Comparison of ENCODE assay signal across 19 cellular contexts in the genomic region with DNA sequence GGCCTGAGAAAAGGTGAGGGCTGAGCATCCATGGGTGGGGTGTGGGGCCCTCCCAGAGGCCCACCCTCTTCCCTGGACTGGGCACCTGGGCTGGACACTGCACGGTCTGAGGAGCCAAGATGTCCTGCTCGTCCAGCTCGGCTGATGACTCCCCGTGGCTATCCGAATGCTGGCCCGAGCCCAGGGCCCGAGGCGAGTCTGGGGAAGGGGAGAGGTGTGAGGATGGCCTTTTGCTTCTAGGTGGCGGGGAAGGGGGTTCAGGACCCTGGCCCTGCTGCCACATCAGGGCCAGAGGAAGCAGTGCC. TPM values are rescaled to one million over a fixed set of nuclear protein-coding genes. Genes with fewer than 3 reads are reported as not detected.
DNase-seq lines count a peak whose midpoint lies in the region; ATAC-seq lines count a peak whose summit lies in the region.
"Had no signal": no experiment of that assay in that cellular context is flagged by ENCODE, and none has a peak within 500 bp of the region (broad histone marks: within the 10 kb centered on the region; RNA-seq: fewer than 3 reads in every experiment).

No MANE protein-coding gene starts in this region.

- H3K79me1 ChIP-seq in neuronal stem cell (ENCODE audit: low read depth, low read length), result peaks cover 7% of the 10 kb centered on the region

- H3K4me1 ChIP-seq in neuronal stem cell (ENCODE audit: control insufficient read depth in 2 of 2, insufficient read depth in 1 of 2, low read depth in 1 of 2, low read length in 2 of 2), result no peaks in the 10 kb centered on the region
- H3K4me1 ChIP-seq: BE2C, Caco-2 had no signal

- peak overlapping the region; percentile 10 for H2BK12ac ChIP-seq in neuronal stem cell (ENCODE audit: low read length)

- no peaks in the 10 kb centered on the region for H3K9me3 ChIP-seq in neuronal stem cell (replicated peaks in 1 of 2; ENCODE audit: control insufficient read depth in 2 of 2, insufficient read depth in 1 of 2, low read depth in 1 of 2, low read length in 2 of 2)
- H3K9me3 ChIP-seq: BE2C, Caco-2 had no signal

- peak overlapping the region; percentile 80 for H3K23ac ChIP-seq in neuronal stem cell (ENCODE audit: low read depth, low read length, poor library complexity)

- no peak overlapping the region for H2BK120ac ChIP-seq in neuronal stem cell (ENCODE audit: low read depth, low read length)

- no peak overlapping the region for H3K14ac ChIP-seq in neuronal stem cell (ENCODE audit: low read length)

- H3K18ac ChIP-seq in neuronal stem cell (ENCODE audit: low read length), result no peak overlapping the region

- peak overlapping the region in 1 of 2 donors; percentile 88 for H3K27ac Mint-ChIP-seq in activated naive CD4-positive, alpha-beta T cell treated with anti-CD3 and anti-CD28 coated beads, Interleukin-2, amount 50 U/mL, for 72 hours
- H3K27ac Mint-ChIP-seq: HFFc6 had no signal

- no peak overlapping the region for H2BK5ac ChIP-seq in neuronal stem cell (ENCODE audit: low read length)

- no peaks in the 10 kb centered on the region for H3K9me3 Mint-ChIP-seq in activated naive CD4-positive, alpha-beta T cell treated with anti-CD3 and anti-CD28 coated beads, Interleukin-2, amount 50 U/mL, for 72 hours
- H3K9me3 Mint-ChIP-seq: CD4-positive, alpha-beta T cell; HFFc6 had no signal

- H4K91ac ChIP-seq in neuronal stem cell (ENCODE audit: low read depth, low read length, poor library complexity), result no peak overlapping the region

- peak; percentile 2 to 4 for ATAC-seq in activated naive CD4-positive, alpha-beta T cell treated with anti-CD3 and anti-CD28 coated beads, Interleukin-2, amount 50 U/mL, for 72 hours

- WGBS in neuronal stem cell (ENCODE audit: extremely low coverage in 2 of 2, insufficient read length in 2 of 2, insufficient replicate concordance in 1 of 2), 2 donors, result no CpG with 5 or more reads among the region's 9 CpGs

- H3K27me3 ChIP-seq in neuronal stem cell (ENCODE audit: control insufficient read depth in 3 of 3, insufficient read depth in 3 of 3, low read depth in 1 of 3, low read length in 3 of 3), result no peaks in the 10 kb centered on the region
- H3K27me3 ChIP-seq: BE2C had no signal

- H3K9ac ChIP-seq in neuronal stem cell (ENCODE audit: low read depth, low read length, poor library complexity), result no peak overlapping the region

- no peak overlapping the region for H3K4me2 ChIP-seq in neuronal stem cell (ENCODE audit: insufficient read depth, low read length, poor library complexity, severe bottlenecking)

- no peak overlapping the region for H3K4ac ChIP-seq in neuronal stem cell (ENCODE audit: low read length)

- no peak overlapping the region for H2AFZ ChIP-seq in neuronal stem cell (ENCODE audit: low read length)

- DNase-seq in activated naive CD4-positive, alpha-beta T cell treated with anti-CD3 and anti-CD28 coated beads, Interleukin-2, amount 50 U/mL, for 72 hours (ENCODE audit: low spot score in 2 of 2), result no peak
- no peak for DNase-seq in activated naive CD4-positive, alpha-beta T cell treated with anti-CD3 and anti-CD28 coated beads, Interleukin-2, amount 50 U/mL, for 16 hours
- DNase-seq in neuronal stem cell (ENCODE audit: low spot score) (no peak), germinal center (ENCODE audit: low spot score) (no peak), kidney glomerular epithelial cell (lab: John Stamatoyannopoulos, UW) (no peak), amniotic stem cell (lab: John Stamatoyannopoulos, UW) (no peak), NCI-H1436 treated with DMSO at 0.1 percent for 48 hours (lab: John Stamatoyannopoulos, UW) (no peak)
- DNase-seq: BE2C, GF-D8, HFFc6, NCI-H1092 treated with DMSO at 0.1 percent for 48 hours, NCI-H2081 treated with DMSO at 0.1 percent for 48 hours, NCI-H446 treated with DMSO at 0.1 percent for 48 hours, OCI-M1, SHP77 treated with DMSO at 0.1 percent for 48 hours had no signal

- H3K27ac ChIP-seq in cingulate gyrus (ENCODE audit: low read depth, low read length) (peak overlapping the region; percentile 69), neuronal stem cell (replicated peaks; ENCODE audit: low read length) (no peak overlapping the region)

- H3K36me3 ChIP-seq in neuronal stem cell (replicated peaks in 1 of 2; ENCODE audit: control insufficient read depth in 2 of 2, insufficient read depth in 2 of 2, low read length in 2 of 2), result peaks cover 9 to 14% of the 10 kb centered on the region in 2 donors
- H3K36me3 ChIP-seq: BE2C had no signal

- H3K4me3 ChIP-seq in neuronal stem cell (ENCODE audit: low read length in 2 of 2), result no peak overlapping the region
- H3K4me3 ChIP-seq: K562 had no signal

- H2BK15ac ChIP-seq in neuronal stem cell (ENCODE audit: low read length), result no peak overlapping the region

- H3K36me3 Mint-ChIP-seq in activated naive CD4-positive, alpha-beta T cell treated with anti-CD3 and anti-CD28 coated beads, Interleukin-2, amount 50 U/mL, for 72 hours, result no peaks in the 10 kb centered on the region

- no peak overlapping the region for H4K8ac ChIP-seq in neuronal stem cell (ENCODE audit: low read depth, low read length)

- no peak overlapping the region for H2AK5ac ChIP-seq in neuronal stem cell (ENCODE audit: low read depth, low read length)

RNA-seq across cellular contexts. Expression of a gene that starts 7.1 kb away (rescaled TPM):
- total RNA-seq in activated naive CD4-positive, alpha-beta T cell treated with anti-CD3 and anti-CD28 coated beads, Interleukin-2, amount 50 U/mL, for 72 hours, result under 1 TPM; 0.09 to 0.19 TPM
- polyA plus RNA-seq in neuronal stem cell (2013, experiment 1 of 2), result 3.5 TPM
- polyA plus RNA-seq in neuronal stem cell (2013, experiment 2 of 2), result 3.6 TPM

RNA-seq across cellular contexts. Expression of a gene that starts 29.9 kb away (rescaled TPM):
- total RNA-seq in activated naive CD4-positive, alpha-beta T cell treated with anti-CD3 and anti-CD28 coated beads, Interleukin-2, amount 50 U/mL, for 72 hours, result 100 to 1,000 TPM; 138 to 184 TPM
- 46.9 TPM for polyA plus RNA-seq in neuronal stem cell (2013, experiment 1 of 2)
- 46.7 TPM for polyA plus RNA-seq in neuronal stem cell (2013, experiment 2 of 2)
